ENCODE assay signal across 9 cellular contexts in genomic region chr11:2400761-2401435, GRCh38. TPM values are rescaled to one million over a fixed set of nuclear protein-coding genes. Genes with fewer than 3 reads are reported as not detected.
DNase-seq lines count a peak whose midpoint lies in the region; ATAC-seq and TF ChIP-seq lines count a peak whose summit lies in the region.
"Had no signal": no experiment of that assay in that cellular context is flagged by ENCODE, and none has a peak within 500 bp of the region (broad histone marks: within the 10 kb centered on the region; RNA-seq: fewer than 3 reads in every experiment).

No MANE protein-coding gene starts in this region.

- H3K36me3 ChIP-seq in right atrium auricular region: peaks cover 49% of the 10 kb centered on the region

- H3K27me3 Mint-ChIP-seq in stimulated activated naive CD8-positive, alpha-beta T cell treated with anti-CD3 and anti-CD28 coated beads, Interleukin-15, Interleukin-2, amounts not matched to agents 100 ng/mL and 50 ng/mL, for 24 hours: no peaks in the 10 kb centered on the region
- no peaks in the 10 kb centered on the region for H3K27me3 Mint-ChIP-seq in activated CD4-positive, alpha-beta memory T cell treated with anti-CD3 and anti-CD28 coated beads, Interleukin-2, amount 10 ng/mL, durations not matched to agents 7 days and 5 days
- H3K27me3 Mint-ChIP-seq in stimulated activated memory B cell treated with anti-CD40 and anti-IgM and Interleukin-4, amounts not matched to agents 10 μg/mL and 1 μg/mL and 100 μg/mL, for 72 hours: no peaks in the 10 kb centered on the region

- H3K9me3 ChIP-seq in right atrium auricular region: no peaks in the 10 kb centered on the region

- no peak for ATAC-seq in stimulated activated naive CD8-positive, alpha-beta T cell treated with anti-CD3 and anti-CD28 coated beads, Interleukin-15, Interleukin-2, amounts not matched to agents 100 U/mL and 50 U/mL, for 24 hours
- no peak for ATAC-seq in stimulated activated memory B cell treated with anti-CD40 and anti-IgM and Interleukin-4, amounts not matched to agents 10 μg/mL and 1 μg/mL and 100 μg/mL, for 72 hours

- H3K4me3 ChIP-seq in right atrium auricular region: peak overlapping the region; percentile 66 to 81

- H3K27me3 ChIP-seq in right atrium auricular region: no peaks in the 10 kb centered on the region

- peaks cover 0 to 27% of the 10 kb centered on the region in 2 donors for H3K4me1 ChIP-seq in right atrium auricular region

- no peak for TF ChIP-seq CTCF in right atrium auricular region (IDR thresholded peaks at IDR 0.05)

- peaks cover 8% of the 10 kb centered on the region for H3K4me1 Mint-ChIP-seq in stimulated activated naive CD8-positive, alpha-beta T cell treated with anti-CD3 and anti-CD28 coated beads, Interleukin-15, Interleukin-2, amounts not matched to agents 100 ng/mL and 50 ng/mL, for 24 hours (ENCODE audit: low read depth)
- H3K4me1 Mint-ChIP-seq in activated CD4-positive, alpha-beta memory T cell treated with anti-CD3 and anti-CD28 coated beads, Interleukin-2, amount 10 ng/mL, durations not matched to agents 7 days and 5 days: peaks cover 19% of the 10 kb centered on the region
- H3K4me1 Mint-ChIP-seq in stimulated activated memory B cell treated with anti-CD40 and anti-IgM and Interleukin-4, amounts not matched to agents 10 μg/mL and 1 μg/mL and 100 μg/mL, for 72 hours: peaks cover 27% of the 10 kb centered on the region

- peak overlapping the region; percentile 91 for H3K4me3 Mint-ChIP-seq in stimulated activated naive CD8-positive, alpha-beta T cell treated with anti-CD3 and anti-CD28 coated beads, Interleukin-15, Interleukin-2, amounts not matched to agents 100 ng/mL and 50 ng/mL, for 24 hours
- H3K4me3 Mint-ChIP-seq in activated CD4-positive, alpha-beta memory T cell treated with anti-CD3 and anti-CD28 coated beads, Interleukin-2, amount 10 ng/mL, durations not matched to agents 7 days and 5 days: peak overlapping the region; percentile 87
- H3K4me3 Mint-ChIP-seq in stimulated activated memory B cell treated with anti-CD40 and anti-IgM and Interleukin-4, amounts not matched to agents 10 μg/mL and 1 μg/mL and 100 μg/mL, for 72 hours: peak overlapping the region; percentile 89

- H3K27ac Mint-ChIP-seq in stimulated activated naive CD8-positive, alpha-beta T cell treated with anti-CD3 and anti-CD28 coated beads, Interleukin-15, Interleukin-2, amounts not matched to agents 100 ng/mL and 50 ng/mL, for 24 hours: peak overlapping the region; percentile 83
- peak overlapping the region; percentile 85 for H3K27ac Mint-ChIP-seq in activated CD4-positive, alpha-beta memory T cell treated with anti-CD3 and anti-CD28 coated beads, Interleukin-2, amount 10 ng/mL, durations not matched to agents 7 days and 5 days
- peak overlapping the region; percentile 93 for H3K27ac Mint-ChIP-seq in stimulated activated memory B cell treated with anti-CD40 and anti-IgM and Interleukin-4, amounts not matched to agents 10 μg/mL and 1 μg/mL and 100 μg/mL, for 72 hours

- peaks cover 16% of the 10 kb centered on the region for H3K36me3 Mint-ChIP-seq in stimulated activated naive CD8-positive, alpha-beta T cell treated with anti-CD3 and anti-CD28 coated beads, Interleukin-15, Interleukin-2, amounts not matched to agents 100 ng/mL and 50 ng/mL, for 24 hours (ENCODE audit: low read depth)
- peaks cover 27% of the 10 kb centered on the region for H3K36me3 Mint-ChIP-seq in activated CD4-positive, alpha-beta memory T cell treated with anti-CD3 and anti-CD28 coated beads, Interleukin-2, amount 10 ng/mL, durations not matched to agents 7 days and 5 days (ENCODE audit: low read depth)
- peaks cover 32% of the 10 kb centered on the region for H3K36me3 Mint-ChIP-seq in stimulated activated memory B cell treated with anti-CD40 and anti-IgM and Interleukin-4, amounts not matched to agents 10 μg/mL and 1 μg/mL and 100 μg/mL, for 72 hours

- H3K27ac ChIP-seq in right atrium auricular region: peak overlapping the region; percentile 85 to 89

- CTCF ChIA-PET in activated CD4-positive, alpha-beta memory T cell treated with anti-CD3 and anti-CD28 coated beads, Interleukin-2, amount 10 ng/mL, durations not matched to agents 7 days and 5 days (lab: Charles Lee): interaction anchor here (0.6 to 6.5 kb wide), 16 partner anchors 8 to 937 kb away, joined by 3 to 42 read pairs (median 6); partner anchors contain the start of gene CD81

- H3K9me3 Mint-ChIP-seq in stimulated activated naive CD8-positive, alpha-beta T cell treated with anti-CD3 and anti-CD28 coated beads, Interleukin-15, Interleukin-2, amounts not matched to agents 100 ng/mL and 50 ng/mL, for 24 hours: no peaks in the 10 kb centered on the region
- no peaks in the 10 kb centered on the region for H3K9me3 Mint-ChIP-seq in activated CD4-positive, alpha-beta memory T cell treated with anti-CD3 and anti-CD28 coated beads, Interleukin-2, amount 10 ng/mL, durations not matched to agents 7 days and 5 days
- H3K9me3 Mint-ChIP-seq in stimulated activated memory B cell treated with anti-CD40 and anti-IgM and Interleukin-4, amounts not matched to agents 10 μg/mL and 1 μg/mL and 100 μg/mL, for 72 hours: no peaks in the 10 kb centered on the region

- POLR2A ChIA-PET in activated CD4-positive, alpha-beta memory T cell treated with anti-CD3 and anti-CD28 coated beads, Interleukin-2, amount 10 ng/mL, durations not matched to agents 7 days and 5 days (lab: Charles Lee): interaction anchor here (0.6 to 3.2 kb wide), 7 partner anchors 11 to 492 kb away, joined by 3 to 39 read pairs (median 5); partner anchors contain the start of genes C11orf21, CD81 and TSPAN32

- DNase-seq in stimulated activated naive CD8-positive, alpha-beta T cell treated with anti-CD3 and anti-CD28 coated beads, Interleukin-15, Interleukin-2, amounts not matched to agents 100 U/mL and 50 U/mL, for 24 hours: no peak
- DNase-seq in activated CD4-positive, alpha-beta memory T cell treated with anti-CD3 and anti-CD28 coated beads, Interleukin-2, amount 10 ng/mL, durations not matched to agents 7 days and 5 days: no peak
- DNase-seq in right atrium auricular region (ENCODE audit: low spot score): no peak
- no peak for DNase-seq in NCI-H510A treated with DMSO at 0.1 percent for 48 hours (lab: John Stamatoyannopoulos, UW)
- no peak for DNase-seq in inferior parietal cortex (ENCODE audit: extremely low spot score)
- no peak for DNase-seq in central memory CD4-positive, alpha-beta T cell

RNA-seq across cellular contexts. Expression of gene TSSC4, which starts 0.3 kb away (rescaled TPM):
- 10 to 100 TPM; 46.4 to 46.5 TPM for total RNA-seq in activated CD4-positive, alpha-beta memory T cell treated with anti-CD3 and anti-CD28 coated beads, Interleukin-2, amount 10 ng/mL, durations not matched to agents 7 days and 5 days
- 10 to 100 TPM; 26.7 to 40.3 TPM for total RNA-seq in right atrium auricular region

RNA-seq across cellular contexts. Expression of gene CD81, which starts 23.8 kb away (rescaled TPM):
- total RNA-seq in activated CD4-positive, alpha-beta memory T cell treated with anti-CD3 and anti-CD28 coated beads, Interleukin-2, amount 10 ng/mL, durations not matched to agents 7 days and 5 days: 100 to 1,000 TPM; 192 TPM
- total RNA-seq in right atrium auricular region: 100 to 1,000 TPM; 433 to 528 TPM

RNA-seq across cellular contexts. Expression of gene TRPM5, which starts 43.4 kb away (rescaled TPM):
- not detected for total RNA-seq in activated CD4-positive, alpha-beta memory T cell treated with anti-CD3 and anti-CD28 coated beads, Interleukin-2, amount 10 ng/mL, durations not matched to agents 7 days and 5 days
- total RNA-seq in right atrium auricular region: not detected
- total RNA-seq: lung microvascular endothelial cell had no signal

RNA-seq across cellular contexts. Expression of gene KCNQ1, which starts 43.9 kb away (rescaled TPM):
- total RNA-seq in activated CD4-positive, alpha-beta memory T cell treated with anti-CD3 and anti-CD28 coated beads, Interleukin-2, amount 10 ng/mL, durations not matched to agents 7 days and 5 days: 10 to 100 TPM; 14.8 to 15.0 TPM
- total RNA-seq in right atrium auricular region: 10 to 100 TPM; 12.7 to 25.1 TPM
- total RNA-seq: lung microvascular endothelial cell had no signal
